ENCODE assay signal across 1 cellular context in the genomic region with DNA sequence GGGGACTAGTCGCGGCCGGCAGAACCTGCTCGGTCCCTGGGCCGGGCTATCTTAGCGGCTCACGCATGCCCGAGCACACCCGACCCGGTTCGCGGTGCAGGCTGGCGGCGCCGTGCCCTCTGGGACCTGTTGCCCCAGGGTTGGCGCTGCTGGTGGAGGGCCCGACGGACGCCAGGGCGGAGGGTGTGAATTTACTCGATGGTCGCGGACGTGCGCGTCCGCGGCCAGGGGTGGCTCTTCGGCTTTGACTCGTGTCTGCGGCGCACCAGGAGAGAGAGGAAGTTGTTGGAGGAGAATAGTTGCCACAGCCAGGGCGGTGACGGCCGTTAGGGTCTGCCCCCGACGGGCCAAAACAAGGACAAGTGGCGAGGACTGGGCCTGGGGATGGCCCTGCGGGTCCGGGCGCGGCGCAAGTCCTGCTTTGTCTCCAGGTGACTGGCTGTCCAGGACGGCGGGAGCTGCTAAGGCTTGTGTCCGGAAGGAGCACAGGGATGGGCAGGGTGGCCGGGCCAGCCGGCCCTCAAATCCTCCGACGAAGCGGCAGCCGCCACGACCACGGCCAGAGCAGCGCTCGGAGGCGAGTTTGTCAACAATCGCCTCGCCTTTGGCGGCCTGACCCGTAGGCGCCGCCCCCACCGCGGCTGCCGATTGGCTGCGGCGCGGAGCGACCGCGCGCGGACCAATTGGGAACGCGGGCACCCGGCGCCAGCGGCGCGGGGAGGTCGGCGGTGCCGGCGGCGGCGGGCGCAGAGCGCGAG.
TF ChIP-seq lines count a peak whose summit lies in the region.

No MANE protein-coding gene starts in this region.

TF ChIP-seq in HEK293, 187 proteins besides CTCF, POLR2A, EP300 and RAD21 (continued from another document):
- TF ChIP-seq ZNF449 (tag by site-specific recombination; IDR thresholded peaks at IDR 0.05) (no peak), HIC1 (tag by site-specific recombination; IDR thresholded peaks at IDR 0.05) (peak; percentile 87), ZNF600 (tag by site-specific recombination; IDR thresholded peaks at IDR 0.05) (peak; percentile 77), SCRT1 (tag by site-specific recombination; IDR thresholded peaks at IDR 0.05; ENCODE audit: borderline replicate concordance) (peak; percentile 68; the same call in 1 of the 2 replicates), WT1 (tag by site-specific recombination; IDR thresholded peaks at IDR 0.05) (no peak), ZNF521 (tag by site-specific recombination; IDR thresholded peaks at IDR 0.05) (no peak), GLIS1 (tag by site-specific recombination; IDR thresholded peaks at IDR 0.05) (0 out of 2 replicates have a peak, but pooled peaks have one; percentile 3), KLF16 (tag by site-specific recombination; IDR thresholded peaks at IDR 0.05) (peak; percentile 69; the same call in 1 of the 2 replicates), ZNF777 (tag by site-specific recombination; IDR thresholded peaks at IDR 0.05; ENCODE audit: borderline replicate concordance) (peak; percentile 77; the same call in 1 of the 2 replicates), GLIS2 (tag by site-specific recombination; IDR thresholded peaks at IDR 0.05) (peak; percentile 69)
- TF ChIP-seq, protein P1, sequence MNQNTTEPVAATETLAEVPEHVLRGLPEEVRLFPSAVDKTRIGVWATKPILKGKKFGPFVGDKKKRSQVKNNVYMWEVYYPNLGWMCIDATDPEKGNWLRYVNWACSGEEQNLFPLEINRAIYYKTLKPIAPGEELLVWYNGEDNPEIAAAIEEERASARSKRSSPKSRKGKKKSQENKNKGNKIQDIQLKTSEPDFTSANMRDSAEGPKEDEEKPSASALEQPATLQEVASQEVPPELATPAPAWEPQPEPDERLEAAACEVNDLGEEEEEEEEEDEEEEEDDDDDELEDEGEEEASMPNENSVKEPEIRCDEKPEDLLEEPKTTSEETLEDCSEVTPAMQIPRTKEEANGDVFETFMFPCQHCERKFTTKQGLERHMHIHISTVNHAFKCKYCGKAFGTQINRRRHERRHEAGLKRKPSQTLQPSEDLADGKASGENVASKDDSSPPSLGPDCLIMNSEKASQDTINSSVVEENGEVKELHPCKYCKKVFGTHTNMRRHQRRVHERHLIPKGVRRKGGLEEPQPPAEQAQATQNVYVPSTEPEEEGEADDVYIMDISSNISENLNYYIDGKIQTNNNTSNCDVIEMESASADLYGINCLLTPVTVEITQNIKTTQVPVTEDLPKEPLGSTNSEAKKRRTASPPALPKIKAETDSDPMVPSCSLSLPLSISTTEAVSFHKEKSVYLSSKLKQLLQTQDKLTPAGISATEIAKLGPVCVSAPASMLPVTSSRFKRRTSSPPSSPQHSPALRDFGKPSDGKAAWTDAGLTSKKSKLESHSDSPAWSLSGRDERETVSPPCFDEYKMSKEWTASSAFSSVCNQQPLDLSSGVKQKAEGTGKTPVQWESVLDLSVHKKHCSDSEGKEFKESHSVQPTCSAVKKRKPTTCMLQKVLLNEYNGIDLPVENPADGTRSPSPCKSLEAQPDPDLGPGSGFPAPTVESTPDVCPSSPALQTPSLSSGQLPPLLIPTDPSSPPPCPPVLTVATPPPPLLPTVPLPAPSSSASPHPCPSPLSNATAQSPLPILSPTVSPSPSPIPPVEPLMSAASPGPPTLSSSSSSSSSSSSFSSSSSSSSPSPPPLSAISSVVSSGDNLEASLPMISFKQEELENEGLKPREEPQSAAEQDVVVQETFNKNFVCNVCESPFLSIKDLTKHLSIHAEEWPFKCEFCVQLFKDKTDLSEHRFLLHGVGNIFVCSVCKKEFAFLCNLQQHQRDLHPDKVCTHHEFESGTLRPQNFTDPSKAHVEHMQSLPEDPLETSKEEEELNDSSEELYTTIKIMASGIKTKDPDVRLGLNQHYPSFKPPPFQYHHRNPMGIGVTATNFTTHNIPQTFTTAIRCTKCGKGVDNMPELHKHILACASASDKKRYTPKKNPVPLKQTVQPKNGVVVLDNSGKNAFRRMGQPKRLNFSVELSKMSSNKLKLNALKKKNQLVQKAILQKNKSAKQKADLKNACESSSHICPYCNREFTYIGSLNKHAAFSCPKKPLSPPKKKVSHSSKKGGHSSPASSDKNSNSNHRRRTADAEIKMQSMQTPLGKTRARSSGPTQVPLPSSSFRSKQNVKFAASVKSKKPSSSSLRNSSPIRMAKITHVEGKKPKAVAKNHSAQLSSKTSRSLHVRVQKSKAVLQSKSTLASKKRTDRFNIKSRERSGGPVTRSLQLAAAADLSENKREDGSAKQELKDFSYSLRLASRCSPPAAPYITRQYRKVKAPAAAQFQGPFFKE (tag by site-specific recombination; IDR thresholded peaks at IDR 0.05; ENCODE audit: borderline replicate concordance), result no peak
- TF ChIP-seq, protein P2, sequence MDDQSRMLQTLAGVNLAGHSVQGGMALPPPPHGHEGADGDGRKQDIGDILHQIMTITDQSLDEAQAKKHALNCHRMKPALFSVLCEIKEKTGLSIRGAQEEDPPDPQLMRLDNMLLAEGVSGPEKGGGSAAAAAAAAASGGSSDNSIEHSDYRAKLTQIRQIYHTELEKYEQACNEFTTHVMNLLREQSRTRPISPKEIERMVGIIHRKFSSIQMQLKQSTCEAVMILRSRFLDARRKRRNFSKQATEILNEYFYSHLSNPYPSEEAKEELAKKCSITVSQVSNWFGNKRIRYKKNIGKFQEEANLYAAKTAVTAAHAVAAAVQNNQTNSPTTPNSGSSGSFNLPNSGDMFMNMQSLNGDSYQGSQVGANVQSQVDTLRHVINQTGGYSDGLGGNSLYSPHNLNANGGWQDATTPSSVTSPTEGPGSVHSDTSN (CRISPR knock-in tag; IDR thresholded peaks at IDR 0.05), result peak; percentile 57; the same call in 1 of the 2 replicates
